In the genomic region with DNA sequence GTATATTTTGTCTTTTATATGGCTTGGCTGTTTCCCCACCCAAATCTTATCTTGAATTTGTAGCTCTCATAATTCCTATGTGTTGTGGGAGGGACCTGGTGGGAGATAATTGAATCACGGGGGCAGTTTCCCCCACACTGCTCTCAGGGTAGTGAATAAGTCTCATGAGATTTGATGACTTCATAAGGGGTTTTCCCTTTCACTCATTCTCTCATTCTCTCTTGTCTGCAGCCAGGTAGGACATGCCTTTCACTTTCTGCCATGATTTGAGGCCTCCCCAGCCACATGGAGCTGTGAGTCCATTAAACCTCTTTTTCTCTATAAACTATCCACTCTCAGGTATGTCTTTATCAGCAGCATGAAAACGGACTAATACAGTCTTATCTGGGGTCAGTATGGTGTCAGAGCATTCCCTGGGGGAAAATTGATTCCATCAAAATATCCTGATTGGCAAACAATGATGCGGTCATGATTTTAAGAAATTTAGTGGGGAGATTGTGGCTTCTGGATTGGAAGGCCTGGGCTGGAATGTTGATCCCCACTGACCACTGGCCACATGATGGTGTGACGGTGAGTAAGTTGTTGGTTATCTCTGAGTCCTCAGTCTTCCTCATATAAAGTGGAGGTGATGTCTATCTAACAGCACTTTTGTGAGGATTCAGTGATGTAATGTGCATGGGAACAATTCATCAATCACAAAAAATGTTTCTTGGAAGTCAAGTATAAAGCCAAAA, we compare ENCODE assay signal across 9 cellular contexts. TPM values are rescaled to one million over a fixed set of nuclear protein-coding genes. Genes with fewer than 3 reads are reported as not detected.
DNase-seq lines count a peak whose midpoint lies in the region; ATAC-seq lines count a peak whose summit lies in the region.
"Had no signal": no experiment of that assay in that cellular context is flagged by ENCODE, and none has a peak within 500 bp of the region (broad histone marks: within the 10 kb centered on the region; RNA-seq: fewer than 3 reads in every experiment).

No MANE protein-coding gene starts in this region.

- H3K27me3 Mint-ChIP-seq in activated naive CD4-positive, alpha-beta T cell treated with anti-CD3 and anti-CD28 coated beads for 36 hours (ENCODE audit: low read depth) = no peaks in the 10 kb centered on the region
- H3K27me3 Mint-ChIP-seq in activated naive CD8-positive, alpha-beta T cell treated with anti-CD3 and anti-CD28 coated beads for 36 hours = peaks cover 5% of the 10 kb centered on the region

- peak overlapping the region; percentile 19 for H3K27ac Mint-ChIP-seq in activated naive CD4-positive, alpha-beta T cell treated with anti-CD3 and anti-CD28 coated beads for 36 hours
- H3K27ac Mint-ChIP-seq in activated naive CD8-positive, alpha-beta T cell treated with anti-CD3 and anti-CD28 coated beads for 36 hours = peak overlapping the region; percentile 82

- peak; percentile 64 for ATAC-seq in HG03103 (IDR thresholded peaks at IDR 0.05; ENCODE audit: low read depth, unreplicated experiment)
- peak; percentile 85 for ATAC-seq in stimulated activated naive CD8-positive, alpha-beta T cell treated with anti-CD3 and anti-CD28 coated beads, Interleukin-15, Interleukin-2, amounts not matched to agents 100 U/mL and 50 U/mL, for 24 hours
- ATAC-seq: Panc1 had no signal

- peaks cover 24% of the 10 kb centered on the region for H3K4me1 Mint-ChIP-seq in activated naive CD4-positive, alpha-beta T cell treated with anti-CD3 and anti-CD28 coated beads for 36 hours (ENCODE audit: low read depth)
- H3K4me1 Mint-ChIP-seq in activated naive CD8-positive, alpha-beta T cell treated with anti-CD3 and anti-CD28 coated beads for 36 hours = peaks cover 24% of the 10 kb centered on the region

- H3K4me3 Mint-ChIP-seq in activated naive CD4-positive, alpha-beta T cell treated with anti-CD3 and anti-CD28 coated beads for 36 hours = no peak overlapping the region
- no peak overlapping the region for H3K4me3 Mint-ChIP-seq in activated naive CD8-positive, alpha-beta T cell treated with anti-CD3 and anti-CD28 coated beads for 36 hours

- peaks cover 2% of the 10 kb centered on the region for H3K9me3 Mint-ChIP-seq in activated naive CD4-positive, alpha-beta T cell treated with anti-CD3 and anti-CD28 coated beads for 36 hours
- H3K9me3 Mint-ChIP-seq in activated naive CD8-positive, alpha-beta T cell treated with anti-CD3 and anti-CD28 coated beads for 36 hours = peaks cover 7% of the 10 kb centered on the region

- H3K36me3 Mint-ChIP-seq in activated naive CD4-positive, alpha-beta T cell treated with anti-CD3 and anti-CD28 coated beads for 36 hours (ENCODE audit: low read depth) = peaks cover 2% of the 10 kb centered on the region
- peaks cover 6% of the 10 kb centered on the region for H3K36me3 Mint-ChIP-seq in activated naive CD8-positive, alpha-beta T cell treated with anti-CD3 and anti-CD28 coated beads for 36 hours

- peak; percentile 58 for DNase-seq in activated naive CD4-positive, alpha-beta T cell treated with anti-CD3 and anti-CD28 coated beads for 36 hours
- no peak for DNase-seq in activated naive CD4-positive, alpha-beta T cell (lab: John Stamatoyannopoulos, UW)
- DNase-seq in activated naive CD8-positive, alpha-beta T cell treated with anti-CD3 and anti-CD28 coated beads for 36 hours = peak; percentile 42
- peak; percentile 42 for DNase-seq in stimulated activated naive CD8-positive, alpha-beta T cell treated with anti-CD3 and anti-CD28 coated beads, Interleukin-15, Interleukin-2, amounts not matched to agents 100 U/mL and 50 U/mL, for 24 hours
- DNase-seq in NCI-H82 treated with DMSO at 0.1 percent for 48 hours (lab: John Stamatoyannopoulos, UW; ENCODE audit: unreplicated experiment) = no peak
- DNase-seq in epidermal melanocyte (ENCODE audit: insufficient read length, low spot score) = no peak
- DNase-seq in GM19240 (ENCODE audit: insufficient read length, low spot score) = no peak

- CTCF ChIA-PET in activated naive CD4-positive, alpha-beta T cell treated with anti-CD3 and anti-CD28 coated beads for 36 hours (lab: Charles Lee) = interaction anchor here (0.7 kb wide), 2 partner anchors 27 to 280 kb away, joined by 3 to 4 read pairs; partner anchors contain the start of gene ANKRD10

- intact Hi-C loops in activated naive CD4-positive, alpha-beta T cell treated with anti-CD3 and anti-CD28 coated beads for 36 hours (cut with micrococcal nuclease) = loop anchor here (1.0 kb wide), 2 partner anchors 23 to 27 kb away; partner anchors contain the start of gene ANKRD10

RNA-seq across cellular contexts. Expression of gene ANKRD10, which starts 27.5 kb away (rescaled TPM):
- 10 to 100 TPM; 79.8 to 82.5 TPM for total RNA-seq in activated naive CD4-positive, alpha-beta T cell treated with anti-CD3 and anti-CD28 coated beads for 36 hours
- 10 to 100 TPM; 48.3 to 54.9 TPM for total RNA-seq in activated naive CD8-positive, alpha-beta T cell treated with anti-CD3 and anti-CD28 coated beads for 36 hours

Comparison
In these comparisons a context has a peak if more than half of its experiments do, and no peak if none do; other contexts are left out.
1. DNase-seq: peak in activated naive CD4-positive, alpha-beta T cell treated with anti-CD3 and anti-CD28 coated beads for 36 hours (single experiment), activated naive CD8-positive, alpha-beta T cell treated with anti-CD3 and anti-CD28 coated beads for 36 hours (single experiment) and stimulated activated naive CD8-positive, alpha-beta T cell treated with anti-CD3 and anti-CD28 coated beads, Interleukin-15, Interleukin-2, amounts not matched to agents 100 U/mL and 50 U/mL, for 24 hours (single experiment); none in activated naive CD4-positive, alpha-beta T cell (0 of 4), NCI-H82 treated with DMSO at 0.1 percent for 48 hours (single experiment), epidermal melanocyte (single experiment) and GM19240 (single experiment).